In genomic region chr2:70983506-70984227, GRCh38 we compare ENCODE assay signal across 17 cellular contexts. TPM values are rescaled to one million over a fixed set of nuclear protein-coding genes. Genes with fewer than 3 reads are reported as not detected.
"Had no signal": no experiment of that assay in that cellular context is flagged by ENCODE, and none has a peak within 500 bp of the region (broad histone marks: within the 10 kb centered on the region; RNA-seq: fewer than 3 reads in every experiment).

No MANE protein-coding gene starts in this region.

- DNase-seq: activated CD4-positive, alpha-beta T cell treated with anti-CD3 and anti-CD28 coated beads, Interleukin-2, amount 50 U/mL, for 4 hours; activated effector memory CD4-positive, alpha-beta T cell treated with Interleukin-2 at 50 U/mL for 16 hours; activated naive CD8-positive, alpha-beta T cell treated with anti-CD3 and anti-CD28 coated beads for 36 hours; esophagus squamous epithelium; foreskin fibroblast; immature natural killer cell; mucosa of descending colon; naive thymus-derived CD8-positive, alpha-beta T cell; stimulated activated CD4-positive, alpha-beta T cell treated with anti-CD3 and anti-CD28 coated beads, Interleukin-4, amount 100 ng/mL, for 1 hour; testis had no signal

- H3K27ac ChIP-seq: esophagus squamous epithelium, ovary, testis, uterus had no signal

- H3K9me3 ChIP-seq: esophagus squamous epithelium, mucosa of descending colon, ovary, testis, uterus had no signal

- H3K36me3 ChIP-seq: ovary, uterus had no signal

- H3K4me1 ChIP-seq: testis, uterus had no signal

- H3K9me3 Mint-ChIP-seq: activated B cell treated with CpG ODN at 0.5 μM for 24 hours; activated naive CD8-positive, alpha-beta T cell treated with anti-CD3 and anti-CD28 coated beads for 36 hours; immature natural killer cell; naive thymus-derived CD8-positive, alpha-beta T cell; stimulated activated naive CD8-positive, alpha-beta T cell treated with anti-CD3 and anti-CD28 coated beads, Interleukin-15, Interleukin-2, amounts not matched to agents 100 ng/mL and 50 ng/mL, for 24 hours had no signal

- H3K27ac Mint-ChIP-seq: activated B cell treated with CpG ODN at 0.5 μM for 24 hours; stimulated activated naive CD8-positive, alpha-beta T cell treated with anti-CD3 and anti-CD28 coated beads, Interleukin-15, Interleukin-2, amounts not matched to agents 100 ng/mL and 50 ng/mL, for 24 hours had no signal

- H3K4me3 ChIP-seq: esophagus squamous epithelium, mucosa of descending colon, ovary, testis, uterus had no signal

- H3K27me3 ChIP-seq: esophagus squamous epithelium, ovary, testis, uterus had no signal

- H3K4me3 Mint-ChIP-seq: activated B cell treated with CpG ODN at 0.5 μM for 24 hours had no signal

- H3K27me3 Mint-ChIP-seq: activated B cell treated with CpG ODN at 0.5 μM for 24 hours; activated naive CD8-positive, alpha-beta T cell treated with anti-CD3 and anti-CD28 coated beads for 36 hours; naive thymus-derived CD8-positive, alpha-beta T cell; stimulated activated naive CD8-positive, alpha-beta T cell treated with anti-CD3 and anti-CD28 coated beads, Interleukin-15, Interleukin-2, amounts not matched to agents 100 ng/mL and 50 ng/mL, for 24 hours had no signal

RNA-seq across cellular contexts. Expression of gene ANKRD53, which starts 5.2 kb away (rescaled TPM):
- total RNA-seq: T-helper 1 cell treated with Interleukin-12 subunit alpha and Interleukin-12 subunit beta and Interleukin-4 antibody, amounts not matched to agents 30 ng/mL and 1 ng/mL, for 36 hours had no signal
- polyA plus RNA-seq: naive thymus-derived CD8-positive, alpha-beta T cell had no signal

RNA-seq across cellular contexts. Expression of gene ATP6V1B1, which starts 48.0 kb away (rescaled TPM):
- total RNA-seq: activated B cell treated with CpG ODN at 0.5 μM for 24 hours; activated naive CD8-positive, alpha-beta T cell treated with anti-CD3 and anti-CD28 coated beads for 36 hours; left colon; lung microvascular endothelial cell; mucosa of descending colon; naive thymus-derived CD8-positive, alpha-beta T cell; T-helper 1 cell treated with Interleukin-12 subunit alpha and Interleukin-12 subunit beta and Interleukin-4 antibody, amounts not matched to agents 30 ng/mL and 1 ng/mL, for 36 hours had no signal
- polyA plus RNA-seq: immature natural killer cell; naive thymus-derived CD8-positive, alpha-beta T cell had no signal
